In the genomic region with DNA sequence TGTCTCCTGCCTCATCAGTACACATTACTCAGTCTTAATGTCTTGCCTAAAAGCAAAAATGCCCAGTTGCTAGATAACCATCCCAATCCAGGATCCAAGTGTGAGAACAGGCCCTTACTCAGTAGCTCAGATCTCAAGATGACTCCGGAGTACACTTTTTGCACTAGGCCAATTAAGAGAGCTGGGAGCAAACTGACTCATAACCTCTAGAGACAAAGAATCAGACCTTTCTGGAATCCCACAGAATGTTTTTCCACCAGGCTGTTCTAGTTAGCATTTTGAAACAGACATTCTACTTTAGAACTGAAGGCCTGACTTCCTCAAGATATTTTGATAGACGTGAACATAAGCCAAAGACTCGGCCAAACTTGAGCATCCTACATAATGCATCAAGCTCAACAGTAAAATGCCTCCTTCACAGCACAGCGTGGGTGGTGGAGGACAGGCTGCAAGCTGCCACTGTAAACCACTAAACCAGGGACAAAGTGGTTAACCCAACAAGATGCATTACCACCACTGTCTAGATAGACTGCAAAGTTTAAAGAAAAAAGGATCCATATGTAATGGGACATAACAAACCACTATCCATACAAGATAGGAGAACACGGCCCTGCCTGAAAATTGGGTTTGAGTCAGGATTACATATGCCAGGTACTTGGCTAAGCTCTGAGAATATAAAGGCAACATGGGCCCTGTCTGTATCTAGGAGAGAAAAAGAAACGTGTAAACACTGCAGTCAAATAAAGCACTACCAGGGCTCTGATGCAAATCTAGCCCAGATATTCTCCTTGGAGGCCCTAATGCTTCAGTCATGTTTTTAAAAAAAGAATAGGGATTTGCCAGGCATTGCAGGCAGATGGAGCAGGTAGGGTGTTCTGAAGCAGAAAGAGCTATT, we compare ENCODE assay signal across 8 cellular contexts. TPM values are rescaled to one million over a fixed set of nuclear protein-coding genes. Genes with fewer than 3 reads are reported as not detected.
DNase-seq lines count a peak whose midpoint lies in the region; ATAC-seq and TF ChIP-seq lines count a peak whose summit lies in the region.

No MANE protein-coding gene starts in this region.

- peaks cover 35% of the 10 kb centered on the region for H3K4me1 ChIP-seq in right cardiac atrium (ENCODE audit: control insufficient read depth, insufficient read depth, low read length)
- peaks cover 20 to 92% (median 46%) of the 10 kb centered on the region in 5 donors for H3K4me1 ChIP-seq in subcutaneous abdominal adipose tissue (ENCODE audit: control insufficient read depth in 5 of 5, insufficient read depth in 5 of 5, low read length in 5 of 5)

- peaks cover 84% of the 10 kb centered on the region for H3K36me3 Mint-ChIP-seq in activated CD4-positive, alpha-beta T cell treated with anti-CD3 and anti-CD28 coated beads for 36 hours (ENCODE audit: low read depth)
- H3K36me3 Mint-ChIP-seq in activated naive CD8-positive, alpha-beta T cell treated with anti-CD3 and anti-CD28 coated beads for 36 hours, result peaks cover 80% of the 10 kb centered on the region

- H3K9me3 Mint-ChIP-seq in activated CD4-positive, alpha-beta T cell treated with anti-CD3 and anti-CD28 coated beads for 36 hours (ENCODE audit: low read depth), result no peaks in the 10 kb centered on the region
- no peaks in the 10 kb centered on the region for H3K9me3 Mint-ChIP-seq in activated naive CD8-positive, alpha-beta T cell treated with anti-CD3 and anti-CD28 coated beads for 36 hours

- H3K9me3 ChIP-seq in right cardiac atrium (ENCODE audit: control insufficient read depth, low read length) (no peaks in the 10 kb centered on the region), subcutaneous abdominal adipose tissue (ENCODE audit: control insufficient read depth in 5 of 5, low read length in 5 of 5) (no peaks in the 10 kb centered on the region)

- H3K9ac ChIP-seq in subcutaneous abdominal adipose tissue (ENCODE audit: low read length in 5 of 5), result no peak overlapping the region

- peak overlapping the region; percentile 33 for H3K27ac ChIP-seq in right cardiac atrium (ENCODE audit: low read length)
- H3K27ac ChIP-seq in subcutaneous abdominal adipose tissue (ENCODE audit: low read depth, low read length), result peak overlapping the region; percentile 64

- H3K4me3 Mint-ChIP-seq in activated CD4-positive, alpha-beta T cell treated with anti-CD3 and anti-CD28 coated beads for 36 hours, result peak overlapping the region; percentile 7
- H3K4me3 Mint-ChIP-seq in activated naive CD8-positive, alpha-beta T cell treated with anti-CD3 and anti-CD28 coated beads for 36 hours, result peak overlapping the region; percentile 33

- peaks cover 93% of the 10 kb centered on the region for H3K4me1 Mint-ChIP-seq in activated CD4-positive, alpha-beta T cell treated with anti-CD3 and anti-CD28 coated beads for 36 hours
- peaks cover 90% of the 10 kb centered on the region for H3K4me1 Mint-ChIP-seq in activated naive CD8-positive, alpha-beta T cell treated with anti-CD3 and anti-CD28 coated beads for 36 hours

- H3K27me3 ChIP-seq in right cardiac atrium (ENCODE audit: control insufficient read depth, insufficient read depth) (no peaks in the 10 kb centered on the region), subcutaneous abdominal adipose tissue (ENCODE audit: control insufficient read depth in 5 of 5, insufficient read depth in 4 of 5, low read length in 5 of 5) (no peaks in the 10 kb centered on the region)

- 41% methylated on average over 6 of the region's 6 CpGs for WGBS in right cardiac atrium

- intact Hi-C loops in activated CD4-positive, alpha-beta T cell treated with anti-CD3 and anti-CD28 coated beads for 36 hours (cut with DNase I, micrococcal nuclease), result no loop called here
- intact Hi-C loops in right cardiac atrium (cut with DNase I), result loop anchor here in 1 of 4 donors (10.0 kb wide), 1 partner anchor 45 kb away; the partner anchor contains the start of gene MYH9

- peak; percentile 62 for ATAC-seq in activated CD4-positive, alpha-beta T cell treated with anti-CD3 and anti-CD28 coated beads for 36 hours
- peak in 1 of 2 donors; percentile 17 for ATAC-seq in right cardiac atrium

- no peak for TF ChIP-seq POLR2A in erythroblast (IDR thresholded peaks at IDR 0.05; ENCODE audit: low read length)

- H3K27ac Mint-ChIP-seq in activated CD4-positive, alpha-beta T cell treated with anti-CD3 and anti-CD28 coated beads for 36 hours, result peak overlapping the region; percentile 75
- peak overlapping the region; percentile 100 for H3K27ac Mint-ChIP-seq in activated naive CD8-positive, alpha-beta T cell treated with anti-CD3 and anti-CD28 coated beads for 36 hours

- peaks cover 0 to 83% (median 72%) of the 10 kb centered on the region in 5 donors for H3K36me3 ChIP-seq in subcutaneous abdominal adipose tissue (ENCODE audit: control insufficient read depth in 5 of 5, insufficient read depth in 5 of 5, low read length in 5 of 5)

- peak; percentile 74 for DNase-seq in activated CD4-positive, alpha-beta T cell treated with anti-CD3 and anti-CD28 coated beads for 36 hours
- DNase-seq in activated CD4-positive, alpha-beta T cell treated with anti-CD3 and anti-CD28 coated beads, Interleukin-2, amount 50 U/mL, for 4 hours, result no peak
- DNase-seq in activated naive CD8-positive, alpha-beta T cell treated with anti-CD3 and anti-CD28 coated beads for 36 hours, result no peak
- DNase-seq in right cardiac atrium (peak in 1 of 3 donors; percentile 30), erythroblast (lab: John Stamatoyannopoulos, UW) (no peak), SHP77 (lab: John Stamatoyannopoulos, UW) (no peak), NCI-H1436 (lab: John Stamatoyannopoulos, UW) (no peak)

- H3K4me3 ChIP-seq in right cardiac atrium (ENCODE audit: low read length) (no peak overlapping the region), subcutaneous abdominal adipose tissue (ENCODE audit: low read depth in 1 of 5, low read length in 5 of 5) (no peak overlapping the region)

- POLR2A ChIA-PET in activated CD4-positive, alpha-beta T cell treated with anti-CD3 and anti-CD28 coated beads for 36 hours (lab: Charles Lee), result interaction anchor here (0.5 to 1.2 kb wide), 6 partner anchors 19 to 99 kb away, joined by 3 to 8 read pairs (median 3); no protein-coding TSS in a partner anchor

- CTCF ChIA-PET in activated CD4-positive, alpha-beta T cell treated with anti-CD3 and anti-CD28 coated beads for 36 hours (lab: Charles Lee), result interaction anchor here (0.6 to 3.1 kb wide), 11 partner anchors 11 to 799 kb away, joined by 3 to 11 read pairs (median 4); no protein-coding TSS in a partner anchor

- no peaks in the 10 kb centered on the region for H3K27me3 Mint-ChIP-seq in activated CD4-positive, alpha-beta T cell treated with anti-CD3 and anti-CD28 coated beads for 36 hours
- H3K27me3 Mint-ChIP-seq in activated naive CD8-positive, alpha-beta T cell treated with anti-CD3 and anti-CD28 coated beads for 36 hours, result no peaks in the 10 kb centered on the region

RNA-seq across cellular contexts. Expression of gene MYH9, which starts 48.3 kb away (rescaled TPM):
- total RNA-seq in activated CD4-positive, alpha-beta T cell treated with anti-CD3 and anti-CD28 coated beads for 36 hours, result 100 to 1,000 TPM; 720 to 773 TPM
- total RNA-seq in activated naive CD8-positive, alpha-beta T cell treated with anti-CD3 and anti-CD28 coated beads for 36 hours, result 100 to 1,000 TPM; 551 to 554 TPM
- 100 to 1,000 TPM; 140 to 224 (median 163) TPM for total RNA-seq in right cardiac atrium
- polyA plus RNA-seq in right cardiac atrium, result 92.5 TPM
